Comparison of ENCODE assay signal across 27 cellular contexts in genomic region chr9:106701611-106702010, GRCh38.
"Had no signal": no experiment of that assay in that cellular context is flagged by ENCODE, and none has a peak within 500 bp of the region (broad histone marks: within the 10 kb centered on the region; RNA-seq: fewer than 3 reads in every experiment).

No MANE protein-coding gene starts in this region.

- FAIRE-seq: bronchial epithelial cell had no signal

- DNase-seq: activated CD4-positive, alpha-beta memory T cell treated with anti-CD3 and anti-CD28 coated beads for 36 hours; activated CD4-positive, alpha-beta T cell treated with anti-CD3 and anti-CD28 coated beads for 36 hours; activated CD4-positive, alpha-beta T cell treated with anti-CD3 and anti-CD28 coated beads, Interleukin-2, amount 10 ng/mL, durations not matched to agents 24 days and 14 days; activated CD4-positive, CD25-positive, alpha-beta regulatory T cell; activated CD4-positive, CD25-positive, alpha-beta regulatory T cell treated with anti-CD3 and anti-CD28 coated beads, Interleukin-2, amount 50 U/mL, for 72 hours; activated CD8-positive, alpha-beta memory T cell treated with anti-CD3 and anti-CD28 coated beads, Interleukin-2, amount 10 ng/mL, durations not matched to agents 7 days and 5 days; activated CD8-positive, alpha-beta memory T cell treated with anti-CD3 and anti-CD28 coated beads, Interleukin-2, amount 50 U/mL, for 4 hours; activated CD8-positive, alpha-beta T cell treated with anti-CD3 and anti-CD28 coated beads, Interleukin-2, amount 10 ng/mL, durations not matched to agents 7 days and 5 days; activated gamma-delta T cell; activated naive CD4-positive, alpha-beta T cell; activated naive CD4-positive, alpha-beta T cell treated with anti-CD3 and anti-CD28 coated beads, Interleukin-2, amount 10 ng/mL, durations not matched to agents 7 days and 5 days; activated naive CD8-positive, alpha-beta T cell treated with anti-CD3 and anti-CD28 coated beads, Interleukin-2, amount 10 ng/mL, durations not matched to agents 7 days and 5 days; activated T-cell treated with anti-CD3 and anti-CD28 coated beads, Interleukin-2, amount 50 U/mL, for 24 hours; activated T-cell treated with anti-CD3 and anti-CD28 coated beads, Interleukin-2, amount 50 U/mL, for 72 hours; brain microvascular endothelial cell; dorsolateral prefrontal cortex; effector memory CD8-positive, alpha-beta T cell; esophagus squamous epithelium; foreskin melanocyte; T-helper 2 cell had no signal

- H3K36me3 Mint-ChIP-seq: activated CD4-positive, alpha-beta memory T cell treated with anti-CD3 and anti-CD28 coated beads for 36 hours; activated CD8-positive, alpha-beta memory T cell treated with anti-CD3 and anti-CD28 coated beads, Interleukin-2, amount 10 ng/mL, durations not matched to agents 7 days and 5 days; activated naive CD4-positive, alpha-beta T cell treated with anti-CD3 and anti-CD28 coated beads, Interleukin-2, amount 10 ng/mL, durations not matched to agents 7 days and 5 days; activated naive CD4-positive, alpha-beta T cell treated with anti-CD3 and anti-CD28 coated beads, Interleukin-2, amount 50 U/mL, for 72 hours; activated naive CD8-positive, alpha-beta T cell treated with anti-CD3 and anti-CD28 coated beads, Interleukin-2, amount 10 ng/mL, durations not matched to agents 7 days and 5 days had no signal

- H3K36me3 ChIP-seq: ascending aorta, brain microvascular endothelial cell, esophagus squamous epithelium, gastroesophageal sphincter had no signal

- H3K4me3 Mint-ChIP-seq: activated CD4-positive, alpha-beta memory T cell treated with anti-CD3 and anti-CD28 coated beads for 36 hours; activated CD4-positive, alpha-beta T cell treated with anti-CD3 and anti-CD28 coated beads for 36 hours; activated CD4-positive, alpha-beta T cell treated with anti-CD3 and anti-CD28 coated beads, Interleukin-2, amount 10 ng/mL, durations not matched to agents 24 days and 14 days; activated CD8-positive, alpha-beta memory T cell treated with anti-CD3 and anti-CD28 coated beads, Interleukin-2, amount 10 ng/mL, durations not matched to agents 7 days and 5 days; activated CD8-positive, alpha-beta T cell treated with anti-CD3 and anti-CD28 coated beads, Interleukin-2, amount 10 ng/mL, durations not matched to agents 7 days and 5 days; activated naive CD4-positive, alpha-beta T cell treated with anti-CD3 and anti-CD28 coated beads, Interleukin-2, amount 10 ng/mL, durations not matched to agents 7 days and 5 days; activated naive CD8-positive, alpha-beta T cell treated with anti-CD3 and anti-CD28 coated beads, Interleukin-2, amount 10 ng/mL, durations not matched to agents 7 days and 5 days; activated T-cell treated with anti-CD3 and anti-CD28 coated beads, Interleukin-2, amount 50 U/mL, for 24 hours; activated T-cell treated with anti-CD3 and anti-CD28 coated beads, Interleukin-2, amount 50 U/mL, for 72 hours; central memory CD8-positive, alpha-beta T cell; dendritic cell treated with granulocyte-macrophage colony-stimulating factor and Interleukin-4, amounts not matched to agents 40 ng/mL and 50 ng/mL, for 4 days; effector memory CD8-positive, alpha-beta T cell had no signal

- H3K27ac Mint-ChIP-seq: activated CD4-positive, alpha-beta memory T cell treated with anti-CD3 and anti-CD28 coated beads for 36 hours; activated CD4-positive, alpha-beta T cell treated with anti-CD3 and anti-CD28 coated beads for 36 hours; activated CD4-positive, alpha-beta T cell treated with anti-CD3 and anti-CD28 coated beads, Interleukin-2, amount 10 ng/mL, durations not matched to agents 24 days and 14 days; activated CD8-positive, alpha-beta memory T cell treated with anti-CD3 and anti-CD28 coated beads, Interleukin-2, amount 10 ng/mL, durations not matched to agents 7 days and 5 days; activated CD8-positive, alpha-beta T cell treated with anti-CD3 and anti-CD28 coated beads, Interleukin-2, amount 10 ng/mL, durations not matched to agents 7 days and 5 days; activated naive CD4-positive, alpha-beta T cell treated with anti-CD3 and anti-CD28 coated beads, Interleukin-2, amount 10 ng/mL, durations not matched to agents 7 days and 5 days; activated naive CD4-positive, alpha-beta T cell treated with anti-CD3 and anti-CD28 coated beads, Interleukin-2, amount 50 U/mL, for 72 hours; activated naive CD8-positive, alpha-beta T cell treated with anti-CD3 and anti-CD28 coated beads, Interleukin-2, amount 10 ng/mL, durations not matched to agents 7 days and 5 days; activated T-cell treated with anti-CD3 and anti-CD28 coated beads, Interleukin-2, amount 50 U/mL, for 24 hours; activated T-cell treated with anti-CD3 and anti-CD28 coated beads, Interleukin-2, amount 50 U/mL, for 72 hours; dendritic cell treated with granulocyte-macrophage colony-stimulating factor and Interleukin-4, amounts not matched to agents 40 ng/mL and 50 ng/mL, for 4 days; effector memory CD8-positive, alpha-beta T cell had no signal

- H3K27me3 ChIP-seq: ascending aorta, brain microvascular endothelial cell, esophagus squamous epithelium, gastroesophageal sphincter had no signal

- H3K27me3 Mint-ChIP-seq: activated CD4-positive, alpha-beta memory T cell treated with anti-CD3 and anti-CD28 coated beads for 36 hours; activated CD4-positive, alpha-beta T cell treated with anti-CD3 and anti-CD28 coated beads for 36 hours; activated CD4-positive, alpha-beta T cell treated with anti-CD3 and anti-CD28 coated beads, Interleukin-2, amount 10 ng/mL, durations not matched to agents 24 days and 14 days; activated CD8-positive, alpha-beta memory T cell treated with anti-CD3 and anti-CD28 coated beads, Interleukin-2, amount 10 ng/mL, durations not matched to agents 7 days and 5 days; activated naive CD4-positive, alpha-beta T cell treated with anti-CD3 and anti-CD28 coated beads, Interleukin-2, amount 10 ng/mL, durations not matched to agents 7 days and 5 days; activated naive CD8-positive, alpha-beta T cell treated with anti-CD3 and anti-CD28 coated beads, Interleukin-2, amount 10 ng/mL, durations not matched to agents 7 days and 5 days; activated T-cell treated with anti-CD3 and anti-CD28 coated beads, Interleukin-2, amount 50 U/mL, for 24 hours; central memory CD8-positive, alpha-beta T cell; dendritic cell treated with granulocyte-macrophage colony-stimulating factor and Interleukin-4, amounts not matched to agents 40 ng/mL and 50 ng/mL, for 4 days; effector memory CD8-positive, alpha-beta T cell had no signal

- H3K4me3 ChIP-seq: ascending aorta, coronary artery, dorsolateral prefrontal cortex, esophagus squamous epithelium, gastroesophageal sphincter had no signal

- H3K27ac ChIP-seq: ascending aorta, brain microvascular endothelial cell, coronary artery, dorsolateral prefrontal cortex, esophagus squamous epithelium, gastroesophageal sphincter had no signal

- H3K4me1 Mint-ChIP-seq: activated CD4-positive, alpha-beta T cell treated with anti-CD3 and anti-CD28 coated beads for 36 hours; activated CD4-positive, alpha-beta T cell treated with anti-CD3 and anti-CD28 coated beads, Interleukin-2, amount 10 ng/mL, durations not matched to agents 24 days and 14 days; activated CD8-positive, alpha-beta memory T cell treated with anti-CD3 and anti-CD28 coated beads, Interleukin-2, amount 10 ng/mL, durations not matched to agents 7 days and 5 days; activated naive CD4-positive, alpha-beta T cell treated with anti-CD3 and anti-CD28 coated beads, Interleukin-2, amount 10 ng/mL, durations not matched to agents 7 days and 5 days; activated naive CD8-positive, alpha-beta T cell treated with anti-CD3 and anti-CD28 coated beads, Interleukin-2, amount 10 ng/mL, durations not matched to agents 7 days and 5 days; central memory CD8-positive, alpha-beta T cell had no signal

- H3K9me3 ChIP-seq: ascending aorta, esophagus squamous epithelium, gastroesophageal sphincter had no signal
